In genomic region chr12:16359512-16360491, GRCh38 we compare ENCODE assay signal across 8 cellular contexts. TPM values are rescaled to one million over a fixed set of nuclear protein-coding genes. Genes with fewer than 3 reads are reported as not detected.
DNase-seq lines count a peak whose midpoint lies in the region; ATAC-seq and TF ChIP-seq lines count a peak whose summit lies in the region.

No MANE protein-coding gene starts in this region.

- ATAC-seq in GM18868 (IDR thresholded peaks at IDR 0.05; ENCODE audit: unreplicated experiment), result peak; percentile 64
- ATAC-seq in naive thymus-derived CD4-positive, alpha-beta T cell, result peak; percentile 53
- ATAC-seq in GM18519 (IDR thresholded peaks at IDR 0.05; ENCODE audit: low FRiP score, unreplicated experiment), result no peak

- no peaks in the 10 kb centered on the region for H3K4me1 Mint-ChIP-seq in naive thymus-derived CD4-positive, alpha-beta T cell

- no peaks in the 10 kb centered on the region for H3K4me1 ChIP-seq in naive thymus-derived CD4-positive, alpha-beta T cell (ENCODE audit: control insufficient read depth in 2 of 2, insufficient read depth in 2 of 2, low read length in 2 of 2)

- no peak overlapping the region for H3K27ac Mint-ChIP-seq in naive thymus-derived CD4-positive, alpha-beta T cell

- no peak overlapping the region for H3K4me3 Mint-ChIP-seq in naive thymus-derived CD4-positive, alpha-beta T cell

- no peak overlapping the region for H3K4me3 ChIP-seq in dorsolateral prefrontal cortex
- no peak overlapping the region for H3K4me3 ChIP-seq in naive thymus-derived CD4-positive, alpha-beta T cell (ENCODE audit: low read length)

- H3K9me3 ChIP-seq in naive thymus-derived CD4-positive, alpha-beta T cell (ENCODE audit: control insufficient read depth in 2 of 3, low read length in 3 of 3), result no peaks in the 10 kb centered on the region

- no peaks in the 10 kb centered on the region for H3K36me3 ChIP-seq in naive thymus-derived CD4-positive, alpha-beta T cell (ENCODE audit: control insufficient read depth in 2 of 3, insufficient read depth in 3 of 3, low read length in 3 of 3)

- H3K36me3 Mint-ChIP-seq in naive thymus-derived CD4-positive, alpha-beta T cell, result no peaks in the 10 kb centered on the region

- peak in 34 of 56 donors; percentile 7 to 44 (median 25) for TF ChIP-seq CTCF in dorsolateral prefrontal cortex (IDR thresholded peaks at IDR 0.05 in 54 of 56, conservative IDR thresholded peaks at IDR 0.05 in 2 of 56; ENCODE audit: low read depth in 1 of 56, partially characterized antibody in 56 of 56)

- H3K27me3 Mint-ChIP-seq in naive thymus-derived CD4-positive, alpha-beta T cell, result no peaks in the 10 kb centered on the region

- H3K27me3 ChIP-seq in dorsolateral prefrontal cortex, result no peaks in the 10 kb centered on the region
- H3K27me3 ChIP-seq in naive thymus-derived CD4-positive, alpha-beta T cell (ENCODE audit: control insufficient read depth in 2 of 2, insufficient read depth in 2 of 2, low read length in 2 of 2), result no peaks in the 10 kb centered on the region

- POLR2A ChIA-PET in naive thymus-derived CD4-positive, alpha-beta T cell (lab: Charles Lee), result no interaction called here

- peaks cover 0 to 19% (median 6%) of the 10 kb centered on the region in 11 donors for H3K9me3 Mint-ChIP-seq in naive thymus-derived CD4-positive, alpha-beta T cell

- CTCF ChIA-PET in naive thymus-derived CD4-positive, alpha-beta T cell (lab: Charles Lee), result no interaction called here

- intact Hi-C loops in dorsolateral prefrontal cortex (cut with DNase I), result no loop called here
- intact Hi-C loops in naive thymus-derived CD4-positive, alpha-beta T cell (cut with micrococcal nuclease), result no loop called here

- DNase-seq in COLO668 (lab: John Stamatoyannopoulos, UW; ENCODE audit: unreplicated experiment) (peak; percentile 42), NOMO-1 treated with DMSO at 0.1 percent for 48 hours (lab: John Stamatoyannopoulos, UW; ENCODE audit: unreplicated experiment) (peak; percentile 59), dorsolateral prefrontal cortex (no peak), NCI-H226 (no peak), activated gamma-delta T cell (lab: John Stamatoyannopoulos, UW) (no peak)
- DNase-seq in naive thymus-derived CD4-positive, alpha-beta T cell, result peak in 1 of 9 donors; percentile 25

- H3K27ac ChIP-seq in dorsolateral prefrontal cortex, result no peak overlapping the region
- H3K27ac ChIP-seq in naive thymus-derived CD4-positive, alpha-beta T cell (ENCODE audit: low read depth, low read length), result no peak overlapping the region

RNA-seq across cellular contexts. Expression of gene MGST1, which starts 12.4 kb away (rescaled TPM):
- total RNA-seq in dorsolateral prefrontal cortex, result 100 to 1,000 TPM in 41 of 120 experiments, 10 to 100 TPM in 79; 33.6 to 209 (median 82.5) TPM
- total RNA-seq in naive thymus-derived CD4-positive, alpha-beta T cell, result 10 to 100 TPM in 1 of 5 experiments, 1 to 10 TPM in 2, not detected in 2; 1.4 to 16.5 (median 1.4) TPM
- not detected for polyA plus RNA-seq in naive thymus-derived CD4-positive, alpha-beta T cell

Comparison
In these comparisons a context has a peak if more than half of its experiments do, and no peak if none do; other contexts are left out.
1. DNase-seq: peak in COLO668 (single experiment) and NOMO-1 treated with DMSO at 0.1 percent for 48 hours (single experiment); none in dorsolateral prefrontal cortex (0 of 10), NCI-H226 (single experiment) and activated gamma-delta T cell (single experiment).